23 cellular contexts compared by ENCODE assay signal in genomic region chr1:221040074-221040473, GRCh38.
"Had no signal": no experiment of that assay in that cellular context is flagged by ENCODE, and none has a peak within 500 bp of the region (broad histone marks: within the 10 kb centered on the region; RNA-seq: fewer than 3 reads in every experiment).

No MANE protein-coding gene starts in this region.

- H3K4me3 ChIP-seq: left lung, lung, mucosa of descending colon, ovary, skin epidermis, suprapubic skin, thoracic aorta, tibial artery, uterus had no signal

- ATAC-seq: left colon; left lung; mucosa of descending colon; naive thymus-derived CD4-positive, alpha-beta T cell; natural killer cell treated with Interleukin-12 subunit alpha and Interleukin-12 subunit beta and Interleukin-15 and Interleukin-18, amount 100 ng/mL, for 72 hours had no signal

- DNase-seq: hypothalamus; immature natural killer cell; kidney; left colon; left lung; midbrain; mucosa of descending colon; naive thymus-derived CD4-positive, alpha-beta T cell; ovary; right cardiac atrium; stimulated activated CD4-positive, alpha-beta T cell treated with anti-CD3 and anti-CD28 coated beads, Interleukin-12 subunit alpha, Interleukin-12 subunit beta, amount 100 ng/mL, for 4 hours; stimulated activated CD4-positive, alpha-beta T cell treated with anti-CD3 and anti-CD28 coated beads, Interleukin-15, amount 100 ng/mL, for 24 hours; stimulated activated CD4-positive, alpha-beta T cell treated with anti-CD3 and anti-CD28 coated beads, Interleukin-2, amount 100 ng/mL, for 24 hours; stimulated activated CD4-positive, alpha-beta T cell treated with anti-CD3 and anti-CD28 coated beads, Interleukin-4, amount 100 ng/mL, for 1 hour; stimulated activated naive CD4-positive, alpha-beta T cell; tibial artery; uterus had no signal

- H3K9me3 ChIP-seq: left lung, mucosa of descending colon, ovary, suprapubic skin, thoracic aorta, tibial artery, uterus had no signal

- H3K27ac ChIP-seq: left lung, ovary, skin epidermis, suprapubic skin, thoracic aorta, tibial artery, uterus had no signal

- H3K27me3 ChIP-seq: left lung, ovary, suprapubic skin, tibial artery, uterus had no signal

- H3K4me1 ChIP-seq: suprapubic skin, uterus had no signal

- H3K36me3 ChIP-seq: left lung, ovary, suprapubic skin, thoracic aorta, tibial artery, uterus had no signal

- FAIRE-seq: islet of Langerhans, kidney had no signal
